Comparison of ENCODE assay signal across 8 cellular contexts in the genomic region with DNA sequence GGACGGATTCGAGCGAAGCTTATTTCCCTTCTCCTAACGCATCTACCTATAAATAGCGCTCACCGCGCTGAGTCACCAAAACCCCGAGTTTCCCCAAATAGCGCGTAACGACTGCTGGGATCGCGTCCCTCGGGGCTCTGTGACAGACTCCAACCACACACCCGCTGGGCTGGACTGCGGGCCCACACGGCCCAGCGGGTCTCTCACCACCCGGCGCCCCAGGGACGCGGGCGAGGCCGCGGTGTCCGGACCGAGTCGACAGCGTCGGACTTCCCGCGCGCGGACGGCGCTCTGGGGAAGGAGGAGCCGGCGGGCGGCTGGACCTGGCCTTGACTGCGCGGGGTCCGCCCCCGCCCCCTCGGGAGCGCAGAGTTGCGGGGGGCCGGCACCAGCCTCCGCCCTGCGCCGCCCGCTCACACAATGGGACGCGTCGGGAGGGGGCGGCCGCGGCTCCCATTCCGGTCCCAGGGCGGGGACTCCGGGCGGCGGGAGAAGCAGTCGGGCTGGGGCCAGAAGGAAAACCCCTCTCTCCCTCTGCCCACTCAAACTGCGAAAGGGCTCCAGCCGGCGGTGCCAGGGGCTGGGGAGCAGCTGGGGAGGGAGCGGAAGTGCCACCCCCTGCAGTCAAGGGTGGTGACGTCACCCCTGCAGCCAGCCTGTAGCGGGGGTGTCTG.
DNase-seq lines count a peak whose midpoint lies in the region; ATAC-seq and TF ChIP-seq lines count a peak whose summit lies in the region.

No MANE protein-coding gene starts in this region.

- peak overlapping the region; percentile 79 for H3K27ac ChIP-seq in osteoblast (ENCODE audit: low read depth, low read length)
- peak overlapping the region; percentile 98 to 100 (median 100) for H3K27ac ChIP-seq in upper lobe of left lung

- H3K9me3 Mint-ChIP-seq in activated naive CD4-positive, alpha-beta T cell treated with anti-CD3 and anti-CD28 coated beads, Interleukin-2, amount 50 U/mL, for 72 hours = peaks cover 0 to 3% of the 10 kb centered on the region in 2 donors
- H3K9me3 Mint-ChIP-seq in glutamatergic neuron (ENCODE audit: unreplicated experiment) = peaks cover 12% of the 10 kb centered on the region

- H3K36me3 Mint-ChIP-seq in activated naive CD4-positive, alpha-beta T cell treated with anti-CD3 and anti-CD28 coated beads, Interleukin-2, amount 50 U/mL, for 72 hours = peaks cover 4 to 15% of the 10 kb centered on the region in 2 donors
- no peaks in the 10 kb centered on the region for H3K36me3 Mint-ChIP-seq in glutamatergic neuron (ENCODE audit: unreplicated experiment)

- peak; percentile 72 to 97 (median 90) for TF ChIP-seq POLR2A in upper lobe of left lung (IDR thresholded peaks at IDR 0.05)

- no peak for TF ChIP-seq EP300 in upper lobe of left lung (IDR thresholded peaks at IDR 0.05)

- no peak for TF ChIP-seq CTCF in glutamatergic neuron (IDR thresholded peaks at IDR 0.05; ENCODE audit: partially characterized antibody, unreplicated experiment)
- no peak for TF ChIP-seq CTCF in osteoblast (IDR thresholded peaks at IDR 0.05; ENCODE audit: extremely low read depth, low read depth, low read length)
- TF ChIP-seq CTCF in upper lobe of left lung (IDR thresholded peaks at IDR 0.05) = peak in 2 of 6 experiments; percentile 11 to 26

- peaks cover 31% of the 10 kb centered on the region for H3K4me1 Mint-ChIP-seq in glutamatergic neuron (ENCODE audit: low read depth, unreplicated experiment)

- H3K9me3 ChIP-seq in osteoblast (ENCODE audit: low read depth, low read length) (no peaks in the 10 kb centered on the region), upper lobe of left lung (no peaks in the 10 kb centered on the region)

- H3K4me3 Mint-ChIP-seq in glutamatergic neuron (ENCODE audit: unreplicated experiment) = peak overlapping the region; percentile 93

- H4K20me1 ChIP-seq in osteoblast (ENCODE audit: insufficient read depth, low read length) = peaks cover 10% of the 10 kb centered on the region

- WGBS in upper lobe of left lung, 2 donors = 0% methylated on average over 13 to 47 of the region's 69 CpGs

- peak overlapping the region; percentile 88 for H3K4me2 ChIP-seq in osteoblast (ENCODE audit: insufficient read depth, low read length)

- H3K36me3 ChIP-seq in H7 (replicated peaks; ENCODE audit: control insufficient read depth, insufficient read depth, low read length) (no peaks in the 10 kb centered on the region), osteoblast (ENCODE audit: insufficient read depth, low read length) (peaks cover 2% of the 10 kb centered on the region), upper lobe of left lung (peaks cover 0 to 4% (median 0%) of the 10 kb centered on the region in 4 donors)

- H2AFZ ChIP-seq in osteoblast (ENCODE audit: low read length) = peak overlapping the region; percentile 3

- H3K4me3 ChIP-seq in H7 (ENCODE audit: insufficient read depth, low read depth, low read length) = peak overlapping the region; percentile 81
- H3K4me3 ChIP-seq in osteoblast (ENCODE audit: insufficient read depth, low read length) = peak overlapping the region; percentile 95
- peak overlapping the region; percentile 73 to 99 (median 90) for H3K4me3 ChIP-seq in upper lobe of left lung

- DNase-seq in GF-D8 (lab: John Stamatoyannopoulos, UW) (peak; percentile 94), H7 (peak; percentile 97), M059J (ENCODE audit: low read depth) (peak; percentile 92), SK-MEL-5 (ENCODE audit: low read depth, low spot score) (peak; percentile 92), glutamatergic neuron (no peak), osteoblast (ENCODE audit: insufficient read length, low spot score, missing footprints) (peak; percentile 100), upper lobe of left lung (peak; percentile 95 to 97)
- DNase-seq in activated naive CD4-positive, alpha-beta T cell treated with anti-CD3 and anti-CD28 coated beads, Interleukin-2, amount 50 U/mL, for 72 hours (ENCODE audit: low spot score in 2 of 2) = peak; percentile 41 to 92

- H3K4me1 ChIP-seq in osteoblast (ENCODE audit: insufficient read depth, low read length) = peaks cover 10% of the 10 kb centered on the region
- peaks cover 32 to 51% (median 42%) of the 10 kb centered on the region in 4 donors for H3K4me1 ChIP-seq in upper lobe of left lung

- H3K27me3 ChIP-seq in H7 (ENCODE audit: control insufficient read depth, insufficient read depth, low read length) (peaks cover 76% of the 10 kb centered on the region), osteoblast (ENCODE audit: insufficient read depth, low read length) (no peaks in the 10 kb centered on the region), upper lobe of left lung (no peaks in the 10 kb centered on the region)

- H3K79me2 ChIP-seq in osteoblast (ENCODE audit: insufficient read depth, low read length) = peaks cover 66% of the 10 kb centered on the region

- H3K27ac Mint-ChIP-seq in activated naive CD4-positive, alpha-beta T cell treated with anti-CD3 and anti-CD28 coated beads, Interleukin-2, amount 50 U/mL, for 72 hours = peak overlapping the region in 1 of 2 donors; percentile 79
- H3K27ac Mint-ChIP-seq in glutamatergic neuron (ENCODE audit: unreplicated experiment) = peak overlapping the region; percentile 89

- in situ Hi-C loops in SK-MEL-5 (cut with HindIII; ENCODE audit: low pct_unique_long_range_greater_than_20kb, low sequenced_read_pairs) = no loop called here

- H3K27me3 Mint-ChIP-seq in glutamatergic neuron (ENCODE audit: unreplicated experiment) = peaks cover 12% of the 10 kb centered on the region

- peak; percentile 76 to 81 for ATAC-seq in activated naive CD4-positive, alpha-beta T cell treated with anti-CD3 and anti-CD28 coated beads, Interleukin-2, amount 50 U/mL, for 72 hours
- peak; percentile 90 to 94 for ATAC-seq in upper lobe of left lung (ENCODE audit: low FRiP score in 2 of 2)
